In the genomic region with DNA sequence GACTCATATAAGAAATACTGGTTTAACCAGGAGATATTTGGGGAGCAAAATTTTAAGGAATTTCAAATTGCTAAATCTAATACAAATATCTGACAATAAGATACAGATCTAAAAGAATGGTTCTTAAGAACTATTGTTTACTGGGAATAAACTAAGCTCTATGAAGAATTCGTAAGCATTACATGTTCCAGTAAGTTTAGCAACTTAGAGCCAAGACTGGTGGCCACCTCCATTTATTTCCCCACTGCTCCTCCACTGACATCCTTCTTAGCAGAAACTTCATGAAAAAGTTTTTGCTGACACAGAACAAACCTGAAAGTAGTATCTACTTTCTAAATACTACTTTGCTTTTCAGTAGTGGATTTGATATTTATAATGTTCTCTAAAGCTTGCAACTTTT, we compare ENCODE assay signal across 11 cellular contexts.
DNase-seq lines count a peak whose midpoint lies in the region; ATAC-seq and TF ChIP-seq lines count a peak whose summit lies in the region.
"Had no signal": no experiment of that assay in that cellular context is flagged by ENCODE, and none has a peak within 500 bp of the region (broad histone marks: within the 10 kb centered on the region; RNA-seq: fewer than 3 reads in every experiment).

No MANE protein-coding gene starts in this region.

- no peaks in the 10 kb centered on the region for H3K27me3 ChIP-seq in effector memory CD4-positive, alpha-beta T cell (replicated peaks; ENCODE audit: control insufficient read depth, insufficient read depth, low read length, poor library complexity, severe bottlenecking)

- H3K4me3 ChIP-seq in AG10803 (ENCODE audit: low read length): no peak overlapping the region
- no peak overlapping the region for H3K4me3 ChIP-seq in cardiac fibroblast (replicated peaks in 1 of 2; ENCODE audit: low read depth in 2 of 2, low read length in 2 of 2)
- no peak overlapping the region for H3K4me3 ChIP-seq in effector memory CD4-positive, alpha-beta T cell (ENCODE audit: insufficient read depth, low read depth, low read length, poor library complexity, severe bottlenecking)

- TF ChIP-seq CTCF in AG10803 (conservative IDR thresholded peaks at IDR 0.05; ENCODE audit: low read length): no peak
- TF ChIP-seq CTCF in cardiac fibroblast (IDR thresholded peaks at IDR 0.05; ENCODE audit: low read depth, low read length): no peak

- H3K27me3 Mint-ChIP-seq in T-helper 17 cell: no peaks in the 10 kb centered on the region

- H3K27ac Mint-ChIP-seq in T-helper 17 cell: no peak overlapping the region

- no peaks in the 10 kb centered on the region for H3K4me1 Mint-ChIP-seq in T-helper 17 cell

- H3K36me3 Mint-ChIP-seq in T-helper 17 cell (ENCODE audit: low read depth): no peaks in the 10 kb centered on the region

- ATAC-seq in GM19452 (IDR thresholded peaks at IDR 0.05; ENCODE audit: unreplicated experiment) (peak; percentile 54), HG03066 (IDR thresholded peaks at IDR 0.05; ENCODE audit: low read depth, unreplicated experiment) (peak; percentile 80), T-helper 17 cell (no peak)

- H3K27ac ChIP-seq in effector memory CD4-positive, alpha-beta T cell (ENCODE audit: insufficient read depth, low read length, poor library complexity, severe bottlenecking): no peak overlapping the region
- H3K27ac ChIP-seq: C4-2B had no signal

- H3K36me3 ChIP-seq in effector memory CD4-positive, alpha-beta T cell (ENCODE audit: control insufficient read depth, insufficient read depth, low read length): no peaks in the 10 kb centered on the region

- no peak overlapping the region for H3K4me3 Mint-ChIP-seq in T-helper 17 cell
- H3K4me3 Mint-ChIP-seq: H9 had no signal

- no peaks in the 10 kb centered on the region for H3K4me1 ChIP-seq in effector memory CD4-positive, alpha-beta T cell (ENCODE audit: control insufficient read depth, insufficient read depth, low read length, poor library complexity, severe bottlenecking)

- peaks cover 3% of the 10 kb centered on the region for H3K9me3 ChIP-seq in T-helper 17 cell (ENCODE audit: control insufficient read depth, low read length, poor library complexity, severe bottlenecking)
- H3K9me3 ChIP-seq in effector memory CD4-positive, alpha-beta T cell (ENCODE audit: control insufficient read depth, low read length): no peaks in the 10 kb centered on the region

- peak; percentile 84 for DNase-seq in AG10803 (ENCODE audit: low read depth)
- peak; percentile 29 to 33 for DNase-seq in cardiac fibroblast (ENCODE audit: low read depth in 2 of 2)
- no peak for DNase-seq in NCI-H446 treated with DMSO at 0.1 percent for 48 hours (lab: John Stamatoyannopoulos, UW)
- DNase-seq in NOMO-1 treated with dmso at 0.1 percent for 144 hours (lab: John Stamatoyannopoulos, UW; ENCODE audit: unreplicated experiment): no peak
- DNase-seq in T-helper 17 cell: no peak
- DNase-seq in effector memory CD4-positive, alpha-beta T cell: no peak
- DNase-seq: H9, NCI-H2081 treated with DMSO at 0.1 percent for 48 hours had no signal

Comparison
In these comparisons a context has a peak if more than half of its experiments do, and no peak if none do; other contexts are left out.
1. DNase-seq: peak in AG10803 (single experiment) and cardiac fibroblast (2 of 2); none in NCI-H446 treated with DMSO at 0.1 percent for 48 hours (single experiment), NOMO-1 treated with dmso at 0.1 percent for 144 hours (single experiment), T-helper 17 cell (0 of 3) and effector memory CD4-positive, alpha-beta T cell (0 of 3).